Comparison of ENCODE assay signal across 34 cellular contexts in the genomic region with DNA sequence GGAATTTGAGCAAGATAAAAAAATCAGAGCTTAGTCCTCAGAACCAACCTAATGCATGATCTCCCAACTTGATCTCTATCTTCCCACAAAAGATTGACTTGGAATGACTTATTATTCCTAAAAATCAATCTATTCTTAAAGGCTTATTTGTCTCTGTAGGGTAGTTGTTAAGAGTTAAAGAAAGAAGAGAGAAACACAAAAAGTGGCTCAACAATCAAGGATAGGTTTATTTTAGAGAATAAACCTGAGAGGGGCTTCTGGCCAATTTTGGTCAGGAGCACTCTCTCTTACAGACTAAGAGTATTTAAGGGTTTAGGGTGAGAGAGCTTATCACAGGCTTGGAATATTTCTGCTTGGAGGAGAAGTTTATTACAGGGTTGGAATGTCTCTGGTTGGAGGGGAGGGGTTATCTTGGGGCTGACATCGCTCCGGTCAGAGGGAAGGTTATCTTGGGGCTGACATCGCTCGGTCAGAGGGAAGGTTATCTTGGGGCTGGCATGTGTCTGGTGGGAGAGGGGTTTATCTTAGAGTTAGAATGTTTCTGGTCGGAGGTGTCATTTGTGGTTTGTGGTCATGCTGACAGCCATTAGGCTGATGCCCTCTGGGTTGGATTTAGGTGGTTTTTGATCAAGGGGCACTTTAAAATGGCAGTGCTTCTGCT. TPM values are rescaled to one million over a fixed set of nuclear protein-coding genes. Genes with fewer than 3 reads are reported as not detected.
DNase-seq lines count a peak whose midpoint lies in the region; ATAC-seq, FAIRE-seq and TF ChIP-seq lines count a peak whose summit lies in the region.
"Had no signal": no experiment of that assay in that cellular context is flagged by ENCODE, and none has a peak within 500 bp of the region (broad histone marks: within the 10 kb centered on the region; RNA-seq: fewer than 3 reads in every experiment).

No MANE protein-coding gene starts in this region.

- H3K27ac Mint-ChIP-seq in endodermal cell (no peak overlapping the region), neural crest cell (ENCODE audit: unreplicated experiment) (no peak overlapping the region)
- H3K27ac Mint-ChIP-seq: activated CD4-positive, alpha-beta T cell treated with anti-CD3 and anti-CD28 coated beads for 36 hours; activated naive CD8-positive, alpha-beta T cell treated with anti-CD3 and anti-CD28 coated beads for 36 hours; memory B cell had no signal

- DNase-seq in GF-D8 (lab: John Stamatoyannopoulos, UW) (peak; percentile 51), RCC 7860 (ENCODE audit: low spot score) (peak; percentile 29), endodermal cell (no peak), neural crest cell (ENCODE audit: low read depth, low spot score) (no peak), GM12892 (ENCODE audit: insufficient read length) (no peak), tibial nerve (ENCODE audit: low spot score in 2 of 2) (no peak)
- DNase-seq: activated CD4-positive, alpha-beta T cell treated with anti-CD3 and anti-CD28 coated beads for 36 hours; activated effector memory CD4-positive, alpha-beta T cell treated with Interleukin-2 at 50 U/mL for 16 hours; activated naive CD8-positive, alpha-beta T cell treated with anti-CD3 and anti-CD28 coated beads for 36 hours; Calu3; colonic mucosa; DMS79 treated with DMSO at 0.1 percent for 48 hours; effector CD4-positive, alpha-beta T cell; GOT3; NCI-H1417 treated with DMSO at 0.1 percent for 48 hours; NCI-H2081 treated with DMSO at 0.1 percent for 48 hours; nucleus accumbens; SHP77; stimulated activated CD4-positive, alpha-beta T cell treated with anti-CD3 and anti-CD28 coated beads, Interleukin-4, amount 100 ng/mL, for 1 hour; trophoblast cell had no signal

- no peaks in the 10 kb centered on the region for H3K36me3 ChIP-seq in endodermal cell (ENCODE audit: control insufficient read depth, insufficient read depth, low read length)
- peaks cover 0 to 7% (median 0%) of the 10 kb centered on the region in 3 donors for H3K36me3 ChIP-seq in tibial nerve
- H3K36me3 ChIP-seq: ascending aorta, colonic mucosa, prostate gland had no signal

- TF ChIP-seq POLR2A in GM12892 (IDR thresholded peaks at IDR 0.05; ENCODE audit: low read depth, low read length) (no peak), tibial nerve (IDR thresholded peaks at IDR 0.05) (no peak)

- H3K4me3 ChIP-seq in endodermal cell (ENCODE audit: low read length) = peak overlapping the region; percentile 80
- H3K4me3 ChIP-seq in tibial nerve = no peak overlapping the region
- H3K4me3 ChIP-seq: ascending aorta; BLaER1 treated with 17β-estradiol and CSF1 and Interleukin-3, amounts not matched to agents 10 nM and 100 nM; colonic mucosa; prostate gland had no signal

- TF ChIP-seq EP300 in tibial nerve (IDR thresholded peaks at IDR 0.05) = no peak

- no peak for ATAC-seq in GM18907 (IDR thresholded peaks at IDR 0.05; ENCODE audit: unreplicated experiment)
- ATAC-seq: activated CD4-positive, alpha-beta T cell treated with anti-CD3 and anti-CD28 coated beads for 36 hours; left lobe of liver; Panc1 had no signal

- peaks cover 53% of the 10 kb centered on the region for H3K9me3 ChIP-seq in endodermal cell (ENCODE audit: control insufficient read depth, low read length)
- H3K9me3 ChIP-seq in tibial nerve = no peaks in the 10 kb centered on the region
- H3K9me3 ChIP-seq: ascending aorta, colonic mucosa, prostate gland had no signal

- H3K36me3 Mint-ChIP-seq in endodermal cell (ENCODE audit: low read depth) (peaks cover 24% of the 10 kb centered on the region), neural crest cell (ENCODE audit: low read depth) (peaks cover 25% of the 10 kb centered on the region)
- H3K36me3 Mint-ChIP-seq: memory B cell had no signal

- H3K4me1 ChIP-seq in endodermal cell (ENCODE audit: control insufficient read depth, insufficient read depth, low read length) (no peaks in the 10 kb centered on the region), tibial nerve (peaks cover 0 to 26% (median 8%) of the 10 kb centered on the region in 4 donors)
- H3K4me1 ChIP-seq: prostate gland had no signal

- FAIRE-seq in RCC 7860 (lab: Jason Lieb, UNC) (no peak), GM12892 (lab: Jason Lieb, UNC) (no peak)
- FAIRE-seq: GM19239, HTR-8/SVneo, islet of Langerhans had no signal

- no peaks in the 10 kb centered on the region for H3K27me3 Mint-ChIP-seq in endodermal cell (ENCODE audit: insufficient read depth)
- peaks cover 4% of the 10 kb centered on the region for H3K27me3 Mint-ChIP-seq in neural crest cell (ENCODE audit: low read depth)
- H3K27me3 Mint-ChIP-seq: activated CD4-positive, alpha-beta T cell treated with anti-CD3 and anti-CD28 coated beads for 36 hours; activated naive CD8-positive, alpha-beta T cell treated with anti-CD3 and anti-CD28 coated beads for 36 hours; memory B cell had no signal

- WGBS in endodermal cell (ENCODE audit: insufficient coverage in 1 of 2, insufficient read length in 1 of 2), 2 experiments = 90% methylated on average over 5 of the region's 5 CpGs; no CpG with 5 or more reads in 1 of the 2 experiments
- WGBS in tibial nerve, 2 donors = 93 to 94% methylated on average over 5 of the region's 5 CpGs

- H3K9me3 Mint-ChIP-seq in endodermal cell (peaks cover 52% of the 10 kb centered on the region), neural crest cell (peaks cover 19% of the 10 kb centered on the region)

- TF ChIP-seq CTCF in endodermal cell (conservative IDR thresholded peaks at IDR 0.05) (no peak), neural crest cell (conservative IDR thresholded peaks at IDR 0.05) (no peak), tibial nerve (IDR thresholded peaks at IDR 0.05) (no peak)

- H3K4me3 Mint-ChIP-seq in endodermal cell (no peak overlapping the region), neural crest cell (peak overlapping the region; percentile 81)
- H3K4me3 Mint-ChIP-seq: activated CD4-positive, alpha-beta T cell treated with anti-CD3 and anti-CD28 coated beads for 36 hours; activated naive CD8-positive, alpha-beta T cell treated with anti-CD3 and anti-CD28 coated beads for 36 hours; memory B cell had no signal

- peaks cover 11% of the 10 kb centered on the region for H3K4me1 Mint-ChIP-seq in endodermal cell
- H3K4me1 Mint-ChIP-seq in neural crest cell = peaks cover 26% of the 10 kb centered on the region

- H3K27me3 ChIP-seq in endodermal cell (ENCODE audit: control insufficient read depth, insufficient read depth, low read length, poor library complexity, severe bottlenecking) (no peaks in the 10 kb centered on the region), tibial nerve (no peaks in the 10 kb centered on the region)
- H3K27me3 ChIP-seq: ascending aorta; BLaER1 treated with 17β-estradiol and CSF1 and Interleukin-3, amounts not matched to agents 10 nM and 100 nM; colonic mucosa had no signal

- no peak overlapping the region for H3K9ac ChIP-seq in endodermal cell (ENCODE audit: extremely low read depth, low read length, poor library complexity, severe bottlenecking)
- H3K9ac ChIP-seq: BLaER1 treated with 17β-estradiol and CSF1 and Interleukin-3, amounts not matched to agents 10 nM and 100 nM; KMS-11 had no signal

- H3K27ac ChIP-seq in endodermal cell (ENCODE audit: low read depth, low read length) = no peak overlapping the region
- no peak overlapping the region for H3K27ac ChIP-seq in tibial nerve
- H3K27ac ChIP-seq: ascending aorta; BLaER1 treated with 17β-estradiol and CSF1 and Interleukin-3, amounts not matched to agents 10 nM and 100 nM; colonic mucosa; KMS-11; prostate gland had no signal

RNA-seq across cellular contexts. Expression of gene MFF, which starts 2.4 kb away (rescaled TPM):
- total RNA-seq in endodermal cell (10 to 100 TPM; 74.8 to 93.0 TPM), neural crest cell (84.1 and 94.2 TPM in 2 replicates), tibial nerve (100 to 1,000 TPM in 3 of 4 donors, 10 to 100 TPM in 1; 98.1 to 124 (median 103) TPM)
- polyA plus RNA-seq in endodermal cell (2013, experiment 1 of 2) = 95.7 TPM
- 91.6 TPM for polyA plus RNA-seq in endodermal cell (2013, experiment 2 of 2)
- polyA plus RNA-seq in GM12892 (2012; ENCODE audit: missing spikeins) = 88.5 TPM

RNA-seq across cellular contexts. Expression of gene TM4SF20, which starts 56.4 kb away (rescaled TPM):
- total RNA-seq in endodermal cell (not detected), neural crest cell (not detected in 2 replicates), tibial nerve (not detected)
- not detected for polyA plus RNA-seq in endodermal cell (2013, experiment 1 of 2)
- not detected for polyA plus RNA-seq in endodermal cell (2013, experiment 2 of 2)
- polyA plus RNA-seq in GM12892 (2012; ENCODE audit: missing spikeins) = not detected
- total RNA-seq: activated CD4-positive, alpha-beta T cell treated with anti-CD3 and anti-CD28 coated beads for 36 hours; activated naive CD8-positive, alpha-beta T cell treated with anti-CD3 and anti-CD28 coated beads for 36 hours; ascending aorta; Calu3; cardiac septum; epithelial cell of proximal tubule; glomerular endothelial cell; left lobe of liver; prostate gland had no signal

Comparison
In these comparisons a context has a peak if more than half of its experiments do, and no peak if none do; other contexts are left out.
1. DNase-seq: peak in GF-D8 (single experiment) and RCC 7860 (single experiment); none in endodermal cell (single experiment), neural crest cell (single experiment), GM12892 (single experiment) and tibial nerve (0 of 2).